In the genomic region with DNA sequence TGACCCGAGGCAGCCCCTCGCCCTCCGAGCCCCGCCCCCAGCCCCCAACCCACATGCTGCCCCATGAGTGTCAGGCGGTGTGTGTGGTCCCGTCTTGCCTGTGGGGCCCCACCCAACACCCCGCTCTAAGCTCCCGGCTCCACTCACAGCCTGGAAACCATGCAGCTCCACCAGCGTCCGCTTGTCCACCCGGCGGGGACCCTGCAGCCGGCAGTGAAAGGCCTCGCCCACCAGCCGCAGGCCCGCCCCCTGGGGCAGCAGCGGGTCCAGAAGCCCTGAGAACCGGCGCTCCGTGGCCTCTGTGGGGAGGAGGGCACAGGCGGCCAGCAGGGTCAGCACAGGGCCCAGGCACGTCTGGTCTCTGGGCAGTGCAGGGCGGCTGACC, we compare ENCODE assay signal across 23 cellular contexts. TPM values are rescaled to one million over a fixed set of nuclear protein-coding genes. Genes with fewer than 3 reads are reported as not detected.
DNase-seq lines count a peak whose midpoint lies in the region; ATAC-seq, FAIRE-seq and TF ChIP-seq lines count a peak whose summit lies in the region.
"Had no signal": no experiment of that assay in that cellular context is flagged by ENCODE, and none has a peak within 500 bp of the region (broad histone marks: within the 10 kb centered on the region; RNA-seq: fewer than 3 reads in every experiment).

No MANE protein-coding gene starts in this region.

- H3K4me3 Mint-ChIP-seq in Calu3 (ENCODE audit: low read depth, unreplicated experiment), result peak overlapping the region; percentile 36
- no peak overlapping the region for H3K4me3 Mint-ChIP-seq in activated T-helper 17 cell treated with anti-CD3 and anti-CD28 coated beads, Interleukin-2, amount 50 U/mL, for 72 hours
- no peak overlapping the region for H3K4me3 Mint-ChIP-seq in activated CD8-positive, alpha-beta memory T cell treated with anti-CD3 and anti-CD28 coated beads, Interleukin-2, amount 10 ng/mL, durations not matched to agents 7 days and 5 days
- H3K4me3 Mint-ChIP-seq: natural killer cell had no signal

- DNase-seq in Calu3 (no peak), urothelium cell line (ENCODE audit: low spot score) (no peak), MG63 (no peak)
- no peak for DNase-seq in activated CD8-positive, alpha-beta memory T cell treated with anti-CD3 and anti-CD28 coated beads, Interleukin-2, amount 10 ng/mL, durations not matched to agents 7 days and 5 days
- DNase-seq: cerebellar nuclear complex; effector memory CD4-positive, alpha-beta T cell; esophagus squamous epithelium; mesenchymal stem cell; MM.1S; natural killer cell; NCI-H1436; NCI-H510A treated with DMSO at 0.1 percent for 48 hours; stimulated activated CD4-positive, alpha-beta T cell treated with anti-CD3 and anti-CD28 coated beads, Interleukin-2, amount 100 ng/mL, for 24 hours; stimulated activated naive CD4-positive, alpha-beta T cell; thyroid gland had no signal

- intact Hi-C loops in Calu3 (cut with micrococcal nuclease; ENCODE audit: unreplicated experiment), result no loop called here

- H3K27me3 Mint-ChIP-seq in Calu3 (ENCODE audit: unreplicated experiment), result no peaks in the 10 kb centered on the region
- no peaks in the 10 kb centered on the region for H3K27me3 Mint-ChIP-seq in activated T-helper 17 cell treated with anti-CD3 and anti-CD28 coated beads, Interleukin-2, amount 50 U/mL, for 72 hours
- peaks cover 3% of the 10 kb centered on the region for H3K27me3 Mint-ChIP-seq in activated CD8-positive, alpha-beta memory T cell treated with anti-CD3 and anti-CD28 coated beads, Interleukin-2, amount 10 ng/mL, durations not matched to agents 7 days and 5 days

- no peak for TF ChIP-seq CTCF in Calu3 (IDR thresholded peaks at IDR 0.05; ENCODE audit: unreplicated experiment)

- no TSS peak for BruUV-seq in Calu3 (replicated peaks; lab: Mats Ljungman, UMichigan)

- peaks cover 19% of the 10 kb centered on the region for H3K36me3 Mint-ChIP-seq in Calu3 (ENCODE audit: insufficient read depth, unreplicated experiment)
- no peaks in the 10 kb centered on the region for H3K36me3 Mint-ChIP-seq in activated T-helper 17 cell treated with anti-CD3 and anti-CD28 coated beads, Interleukin-2, amount 50 U/mL, for 72 hours (ENCODE audit: low read depth)
- H3K36me3 Mint-ChIP-seq in activated CD8-positive, alpha-beta memory T cell treated with anti-CD3 and anti-CD28 coated beads, Interleukin-2, amount 10 ng/mL, durations not matched to agents 7 days and 5 days, result no peaks in the 10 kb centered on the region
- H3K36me3 Mint-ChIP-seq: activated naive CD4-positive, alpha-beta T cell treated with anti-CD3 and anti-CD28 coated beads, Interleukin-2, amount 50 U/mL, for 72 hours; natural killer cell had no signal

- no peaks in the 10 kb centered on the region for H3K9me3 Mint-ChIP-seq in Calu3 (ENCODE audit: low read depth, unreplicated experiment)
- H3K9me3 Mint-ChIP-seq in activated T-helper 17 cell treated with anti-CD3 and anti-CD28 coated beads, Interleukin-2, amount 50 U/mL, for 72 hours, result no peaks in the 10 kb centered on the region
- H3K9me3 Mint-ChIP-seq in activated CD8-positive, alpha-beta memory T cell treated with anti-CD3 and anti-CD28 coated beads, Interleukin-2, amount 10 ng/mL, durations not matched to agents 7 days and 5 days (ENCODE audit: low read depth), result no peaks in the 10 kb centered on the region
- H3K9me3 Mint-ChIP-seq: activated naive CD4-positive, alpha-beta T cell treated with anti-CD3 and anti-CD28 coated beads, Interleukin-2, amount 50 U/mL, for 72 hours; natural killer cell had no signal

- H3K27ac Mint-ChIP-seq in Calu3 (ENCODE audit: unreplicated experiment), result no peak overlapping the region
- H3K27ac Mint-ChIP-seq in activated T-helper 17 cell treated with anti-CD3 and anti-CD28 coated beads, Interleukin-2, amount 50 U/mL, for 72 hours, result no peak overlapping the region
- H3K27ac Mint-ChIP-seq in activated CD8-positive, alpha-beta memory T cell treated with anti-CD3 and anti-CD28 coated beads, Interleukin-2, amount 10 ng/mL, durations not matched to agents 7 days and 5 days, result no peak overlapping the region
- H3K27ac Mint-ChIP-seq: activated naive CD4-positive, alpha-beta T cell treated with anti-CD3 and anti-CD28 coated beads, Interleukin-2, amount 50 U/mL, for 72 hours; natural killer cell had no signal

- no peaks in the 10 kb centered on the region for H3K9me3 ChIP-seq in mucosa of stomach (ENCODE audit: control insufficient read depth, low read length)
- H3K9me3 ChIP-seq in MG63, result no peaks in the 10 kb centered on the region
- H3K9me3 ChIP-seq: esophagus squamous epithelium, gastroesophageal sphincter, thyroid gland had no signal

- peaks cover 45% of the 10 kb centered on the region for H3K27me3 ChIP-seq in mucosa of stomach (ENCODE audit: control insufficient read depth, insufficient read depth, low read length)
- H3K27me3 ChIP-seq in MG63, result no peaks in the 10 kb centered on the region
- H3K27me3 ChIP-seq: thyroid gland had no signal

- H3K4me3 ChIP-seq in mucosa of stomach (ENCODE audit: low read length) (peak overlapping the region; percentile 22), MG63 (no peak overlapping the region)
- H3K4me3 ChIP-seq: esophagus squamous epithelium, gastroesophageal sphincter, GM12878, skin epidermis, thyroid gland had no signal

- no peak for FAIRE-seq in urothelium cell line (lab: Jason Lieb, UNC)
- FAIRE-seq: astrocyte, GM12878, GM19239 had no signal

- H3K36me3 ChIP-seq in mucosa of stomach (ENCODE audit: control insufficient read depth, insufficient read depth, low read length) (no peaks in the 10 kb centered on the region), MG63 (no peaks in the 10 kb centered on the region)
- H3K36me3 ChIP-seq: esophagus squamous epithelium, thyroid gland had no signal

- H3K4me1 Mint-ChIP-seq in Calu3 (ENCODE audit: low read depth, unreplicated experiment), result no peaks in the 10 kb centered on the region
- no peaks in the 10 kb centered on the region for H3K4me1 Mint-ChIP-seq in activated T-helper 17 cell treated with anti-CD3 and anti-CD28 coated beads, Interleukin-2, amount 50 U/mL, for 72 hours
- no peaks in the 10 kb centered on the region for H3K4me1 Mint-ChIP-seq in activated CD8-positive, alpha-beta memory T cell treated with anti-CD3 and anti-CD28 coated beads, Interleukin-2, amount 10 ng/mL, durations not matched to agents 7 days and 5 days
- H3K4me1 Mint-ChIP-seq: natural killer cell had no signal

- CTCF ChIA-PET in Calu3 (lab: Charles Lee), result no interaction called here
- CTCF ChIA-PET in activated CD8-positive, alpha-beta memory T cell treated with anti-CD3 and anti-CD28 coated beads, Interleukin-2, amount 10 ng/mL, durations not matched to agents 7 days and 5 days (lab: Charles Lee), result no interaction called here

- peaks cover 14% of the 10 kb centered on the region for H3K4me1 ChIP-seq in mucosa of stomach (ENCODE audit: control insufficient read depth, insufficient read depth, low read length)

- H3K9ac ChIP-seq in mucosa of stomach (ENCODE audit: low read length), result no peak overlapping the region

- peak; percentile 14 for ATAC-seq in activated T-helper 17 cell treated with anti-CD3 and anti-CD28 coated beads, Interleukin-2, amount 50 U/mL, for 72 hours (replicated peaks)
- no peak for ATAC-seq in activated CD8-positive, alpha-beta memory T cell treated with anti-CD3 and anti-CD28 coated beads, Interleukin-2, amount 10 ng/mL, durations not matched to agents 7 days and 5 days
- ATAC-seq: activated naive CD4-positive, alpha-beta T cell treated with anti-CD3 and anti-CD28 coated beads, Interleukin-2, amount 50 U/mL, for 72 hours; gastroesophageal sphincter; GM12878; natural killer cell had no signal

RNA-seq across cellular contexts. Expression of gene C1QTNF12, which starts 2.7 kb away (rescaled TPM):
- 2.0 and 4.2 TPM in 2 replicates for total RNA-seq in Calu3 (2022)
- total RNA-seq in activated T-helper 17 cell treated with anti-CD3 and anti-CD28 coated beads, Interleukin-2, amount 50 U/mL, for 72 hours, result 1 to 10 TPM; 1.8 to 7.5 TPM
- 1 to 10 TPM; 2.0 to 2.6 TPM for total RNA-seq in activated CD8-positive, alpha-beta memory T cell treated with anti-CD3 and anti-CD28 coated beads, Interleukin-2, amount 10 ng/mL, durations not matched to agents 7 days and 5 days
- total RNA-seq in MG63 (2014; rRNA removed; shearing (Covaris generic); ENCODE audit: low replicate concordance), result 0.26 TPM in 1 of 2 replicates, not detected in the other

RNA-seq across cellular contexts. Expression of gene B3GALT6, which starts 11.8 kb away (rescaled TPM):
- 23.4 and 25.9 TPM in 2 replicates for total RNA-seq in Calu3 (2022)
- total RNA-seq in activated T-helper 17 cell treated with anti-CD3 and anti-CD28 coated beads, Interleukin-2, amount 50 U/mL, for 72 hours, result 10 to 100 TPM; 10.9 to 16.7 TPM
- 10 to 100 TPM; 17.6 to 25.5 TPM for total RNA-seq in activated CD8-positive, alpha-beta memory T cell treated with anti-CD3 and anti-CD28 coated beads, Interleukin-2, amount 10 ng/mL, durations not matched to agents 7 days and 5 days
- total RNA-seq in MG63 (2014; rRNA removed; shearing (Covaris generic); ENCODE audit: low replicate concordance), result 36.6 and 37.4 TPM in 2 replicates

RNA-seq across cellular contexts. Expression of gene SDF4, which starts 12.0 kb away (rescaled TPM):
- 128 and 161 TPM in 2 replicates for total RNA-seq in Calu3 (2022)
- total RNA-seq in activated T-helper 17 cell treated with anti-CD3 and anti-CD28 coated beads, Interleukin-2, amount 50 U/mL, for 72 hours, result 100 to 1,000 TPM; 169 to 773 TPM
- 100 to 1,000 TPM; 109 to 144 TPM for total RNA-seq in activated CD8-positive, alpha-beta memory T cell treated with anti-CD3 and anti-CD28 coated beads, Interleukin-2, amount 10 ng/mL, durations not matched to agents 7 days and 5 days
- total RNA-seq in MG63 (2014; rRNA removed; shearing (Covaris generic); ENCODE audit: low replicate concordance), result 93.0 and 126 TPM in 2 replicates

RNA-seq across cellular contexts. Expression of gene TNFRSF4, which starts 29.8 kb away (rescaled TPM):
- not detected in 2 replicates for total RNA-seq in Calu3 (2022)
- 1,000 to 10,000 TPM in 1 of 2 donors, 100 to 1,000 TPM in 1; 384 to 1,007 TPM for total RNA-seq in activated T-helper 17 cell treated with anti-CD3 and anti-CD28 coated beads, Interleukin-2, amount 50 U/mL, for 72 hours
- 10 to 100 TPM in 1 of 2 experiments, 1 to 10 TPM in 1; 8.1 to 72.4 TPM for total RNA-seq in activated CD8-positive, alpha-beta memory T cell treated with anti-CD3 and anti-CD28 coated beads, Interleukin-2, amount 10 ng/mL, durations not matched to agents 7 days and 5 days
- total RNA-seq in MG63 (2014; rRNA removed; shearing (Covaris generic); ENCODE audit: low replicate concordance), result not detected in 2 replicates

RNA-seq across cellular contexts. Expression of gene UBE2J2, which starts 29.9 kb away (rescaled TPM):
- 45.6 and 50.0 TPM in 2 replicates for total RNA-seq in Calu3 (2022)
- total RNA-seq in activated T-helper 17 cell treated with anti-CD3 and anti-CD28 coated beads, Interleukin-2, amount 50 U/mL, for 72 hours, result 10 to 100 TPM; 68.7 to 78.0 TPM
- total RNA-seq in activated CD8-positive, alpha-beta memory T cell treated with anti-CD3 and anti-CD28 coated beads, Interleukin-2, amount 10 ng/mL, durations not matched to agents 7 days and 5 days, result 10 to 100 TPM; 71.3 to 83.3 TPM
- total RNA-seq in MG63 (2014; rRNA removed; shearing (Covaris generic); ENCODE audit: low replicate concordance), result 66.2 and 94.1 TPM in 2 replicates
